In the genomic region with DNA sequence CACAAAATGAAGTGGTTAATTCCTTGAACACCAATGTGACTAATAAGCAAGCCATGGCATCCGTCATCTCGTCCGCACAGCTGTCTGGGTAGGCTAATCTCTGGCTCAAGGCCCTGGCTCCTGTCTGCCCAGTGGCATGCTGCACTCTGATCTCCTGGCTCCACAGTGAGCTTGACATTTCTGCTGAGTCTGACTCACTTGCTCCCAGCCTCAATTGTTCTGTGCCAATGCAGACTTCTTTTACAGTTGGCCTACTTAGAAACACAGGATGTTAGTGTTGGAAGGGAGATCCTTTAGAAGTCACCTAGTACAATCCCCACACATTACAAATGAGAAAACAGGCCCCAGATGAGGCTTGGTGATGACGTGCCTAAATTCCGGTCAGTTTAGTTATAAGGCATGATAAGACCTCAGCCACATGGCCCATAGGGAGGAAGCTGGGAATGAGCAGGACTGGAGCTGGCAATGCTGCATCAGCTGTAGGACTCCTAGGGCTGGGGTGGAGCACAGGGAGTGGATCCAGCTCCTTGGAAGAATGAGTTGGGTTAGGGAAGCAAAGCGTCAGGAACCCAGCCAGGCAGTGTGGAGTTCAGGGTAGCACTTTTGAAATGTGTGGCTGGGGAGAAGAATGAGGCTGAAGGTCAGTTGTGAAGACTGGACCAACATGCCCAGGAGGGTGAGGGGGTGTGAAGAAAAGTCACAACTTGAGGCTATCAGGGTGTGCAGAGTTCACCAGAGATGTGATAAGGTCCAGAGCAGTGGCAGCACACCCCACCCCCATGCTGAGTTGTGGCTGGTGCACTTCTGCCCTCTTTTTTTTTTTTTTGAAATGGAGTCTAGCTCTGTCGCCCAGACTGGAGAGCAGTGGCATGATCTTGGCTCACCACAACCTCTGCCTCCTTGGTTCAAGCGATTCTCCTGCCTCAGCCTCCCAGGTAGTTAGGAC, we compare ENCODE assay signal across 1 cellular context.
TF ChIP-seq lines count a peak whose summit lies in the region.

No MANE protein-coding gene starts in this region.

TF ChIP-seq in SK-N-SH treated with all-trans-retinoic acid at 6 μM for 48 hours, 23 proteins besides CTCF, POLR2A, EP300 and RAD21 (continued from another document):
- TF ChIP-seq, protein P1, sequence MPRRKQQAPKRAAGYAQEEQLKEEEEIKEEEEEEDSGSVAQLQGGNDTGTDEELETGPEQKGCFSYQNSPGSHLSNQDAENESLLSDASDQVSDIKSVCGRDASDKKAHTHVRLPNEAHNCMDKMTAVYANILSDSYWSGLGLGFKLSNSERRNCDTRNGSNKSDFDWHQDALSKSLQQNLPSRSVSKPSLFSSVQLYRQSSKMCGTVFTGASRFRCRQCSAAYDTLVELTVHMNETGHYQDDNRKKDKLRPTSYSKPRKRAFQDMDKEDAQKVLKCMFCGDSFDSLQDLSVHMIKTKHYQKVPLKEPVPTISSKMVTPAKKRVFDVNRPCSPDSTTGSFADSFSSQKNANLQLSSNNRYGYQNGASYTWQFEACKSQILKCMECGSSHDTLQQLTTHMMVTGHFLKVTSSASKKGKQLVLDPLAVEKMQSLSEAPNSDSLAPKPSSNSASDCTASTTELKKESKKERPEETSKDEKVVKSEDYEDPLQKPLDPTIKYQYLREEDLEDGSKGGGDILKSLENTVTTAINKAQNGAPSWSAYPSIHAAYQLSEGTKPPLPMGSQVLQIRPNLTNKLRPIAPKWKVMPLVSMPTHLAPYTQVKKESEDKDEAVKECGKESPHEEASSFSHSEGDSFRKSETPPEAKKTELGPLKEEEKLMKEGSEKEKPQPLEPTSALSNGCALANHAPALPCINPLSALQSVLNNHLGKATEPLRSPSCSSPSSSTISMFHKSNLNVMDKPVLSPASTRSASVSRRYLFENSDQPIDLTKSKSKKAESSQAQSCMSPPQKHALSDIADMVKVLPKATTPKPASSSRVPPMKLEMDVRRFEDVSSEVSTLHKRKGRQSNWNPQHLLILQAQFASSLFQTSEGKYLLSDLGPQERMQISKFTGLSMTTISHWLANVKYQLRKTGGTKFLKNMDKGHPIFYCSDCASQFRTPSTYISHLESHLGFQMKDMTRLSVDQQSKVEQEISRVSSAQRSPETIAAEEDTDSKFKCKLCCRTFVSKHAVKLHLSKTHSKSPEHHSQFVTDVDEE (CRISPR knock-in tag; IDR thresholded peaks at IDR 0.05), result 0 out of 2 replicates have a peak, but pooled peaks have one; percentile 63
